In the genomic region with DNA sequence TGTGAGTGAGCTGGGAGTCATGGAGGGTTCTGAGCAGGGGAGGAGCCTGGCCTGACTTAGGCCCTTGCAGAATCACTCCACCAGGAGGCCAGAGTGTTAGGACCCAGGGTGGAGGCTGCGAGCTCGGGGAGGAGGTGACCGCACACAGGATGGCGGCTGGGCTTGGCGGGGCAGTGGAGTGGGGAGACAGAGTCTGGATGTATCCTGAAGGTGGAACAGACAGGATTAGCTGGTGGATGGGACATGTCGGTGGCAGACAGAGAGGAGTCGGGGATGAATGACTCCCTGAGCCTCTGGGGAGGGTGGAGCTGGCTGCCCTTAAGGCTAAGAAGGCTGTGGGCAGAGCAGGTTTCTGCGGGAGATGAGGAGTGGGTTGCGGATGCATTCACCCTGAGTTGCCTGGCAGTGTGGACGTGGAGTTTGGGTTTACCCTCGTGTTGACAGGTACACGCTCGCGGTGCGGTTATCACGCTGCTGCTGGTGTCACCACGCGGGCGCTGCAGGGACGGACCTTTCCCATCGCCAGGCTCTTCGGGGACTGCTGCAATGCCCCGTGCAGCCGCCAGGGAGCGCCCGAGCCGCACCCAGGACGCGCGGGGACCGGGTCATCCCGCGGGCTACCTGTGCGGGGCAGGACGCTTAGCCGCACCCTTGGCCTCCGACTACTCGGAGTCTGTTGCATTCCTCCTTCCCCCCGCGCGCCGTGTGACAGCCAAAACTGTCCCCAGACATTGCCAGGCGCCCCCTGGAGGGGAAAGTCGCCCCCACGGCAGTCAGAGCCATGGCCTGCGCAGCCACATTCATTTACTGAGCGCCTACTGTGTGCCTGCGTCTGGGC, we compare ENCODE assay signal across 1 cellular context.
A peak's percentile ranks its signal among the peaks of the same experiment; 100 is the strongest.
TF ChIP-seq lines count a peak whose summit lies in the region.

No MANE protein-coding gene starts in this region.

TF ChIP-seq in K562, 482 proteins besides CTCF, POLR2A, EP300 and RAD21 (continued from another document and continues in another):
- 0 out of 2 replicates have a peak, but pooled peaks have one; percentile 12 for TF ChIP-seq RAD51 (IDR thresholded peaks at IDR 0.05; ENCODE audit: borderline replicate concordance, low read depth)
- TF ChIP-seq ZBTB17 (CRISPR knock-in tag; IDR thresholded peaks at IDR 0.05) = peak; percentile 68
- TF ChIP-seq, protein P1, sequence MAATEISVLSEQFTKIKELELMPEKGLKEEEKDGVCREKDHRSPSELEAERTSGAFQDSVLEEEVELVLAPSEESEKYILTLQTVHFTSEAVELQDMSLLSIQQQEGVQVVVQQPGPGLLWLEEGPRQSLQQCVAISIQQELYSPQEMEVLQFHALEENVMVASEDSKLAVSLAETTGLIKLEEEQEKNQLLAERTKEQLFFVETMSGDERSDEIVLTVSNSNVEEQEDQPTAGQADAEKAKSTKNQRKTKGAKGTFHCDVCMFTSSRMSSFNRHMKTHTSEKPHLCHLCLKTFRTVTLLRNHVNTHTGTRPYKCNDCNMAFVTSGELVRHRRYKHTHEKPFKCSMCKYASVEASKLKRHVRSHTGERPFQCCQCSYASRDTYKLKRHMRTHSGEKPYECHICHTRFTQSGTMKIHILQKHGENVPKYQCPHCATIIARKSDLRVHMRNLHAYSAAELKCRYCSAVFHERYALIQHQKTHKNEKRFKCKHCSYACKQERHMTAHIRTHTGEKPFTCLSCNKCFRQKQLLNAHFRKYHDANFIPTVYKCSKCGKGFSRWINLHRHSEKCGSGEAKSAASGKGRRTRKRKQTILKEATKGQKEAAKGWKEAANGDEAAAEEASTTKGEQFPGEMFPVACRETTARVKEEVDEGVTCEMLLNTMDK (IDR thresholded peaks at IDR 0.05; ENCODE audit: borderline replicate concordance, insufficient read depth, low read depth, low read length, poor library complexity, severe bottlenecking) = peak; percentile 86
- TF ChIP-seq, protein P2, sequence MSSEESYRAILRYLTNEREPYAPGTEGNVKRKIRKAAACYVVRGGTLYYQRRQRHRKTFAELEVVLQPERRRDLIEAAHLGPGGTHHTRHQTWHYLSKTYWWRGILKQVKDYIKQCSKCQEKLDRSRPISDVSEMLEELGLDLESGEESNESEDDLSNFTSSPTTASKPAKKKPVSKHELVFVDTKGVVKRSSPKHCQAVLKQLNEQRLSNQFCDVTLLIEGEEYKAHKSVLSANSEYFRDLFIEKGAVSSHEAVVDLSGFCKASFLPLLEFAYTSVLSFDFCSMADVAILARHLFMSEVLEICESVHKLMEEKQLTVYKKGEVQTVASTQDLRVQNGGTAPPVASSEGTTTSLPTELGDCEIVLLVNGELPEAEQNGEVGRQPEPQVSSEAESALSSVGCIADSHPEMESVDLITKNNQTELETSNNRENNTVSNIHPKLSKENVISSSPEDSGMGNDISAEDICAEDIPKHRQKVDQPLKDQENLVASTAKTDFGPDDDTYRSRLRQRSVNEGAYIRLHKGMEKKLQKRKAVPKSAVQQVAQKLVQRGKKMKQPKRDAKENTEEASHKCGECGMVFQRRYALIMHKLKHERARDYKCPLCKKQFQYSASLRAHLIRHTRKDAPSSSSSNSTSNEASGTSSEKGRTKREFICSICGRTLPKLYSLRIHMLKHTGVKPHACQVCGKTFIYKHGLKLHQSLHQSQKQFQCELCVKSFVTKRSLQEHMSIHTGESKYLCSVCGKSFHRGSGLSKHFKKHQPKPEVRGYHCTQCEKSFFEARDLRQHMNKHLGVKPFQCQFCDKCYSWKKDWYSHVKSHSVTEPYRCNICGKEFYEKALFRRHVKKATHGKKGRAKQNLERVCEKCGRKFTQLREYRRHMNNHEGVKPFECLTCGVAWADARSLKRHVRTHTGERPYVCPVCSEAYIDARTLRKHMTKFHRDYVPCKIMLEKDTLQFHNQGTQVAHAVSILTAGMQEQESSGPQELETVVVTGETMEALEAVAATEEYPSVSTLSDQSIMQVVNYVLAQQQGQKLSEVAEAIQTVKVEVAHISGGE (CRISPR knock-in tag; IDR thresholded peaks at IDR 0.05) = peak in 2 of 3 experiments; percentile 77 to 93; a peak in 4 of 6 replicates
- TF ChIP-seq, protein P3, sequence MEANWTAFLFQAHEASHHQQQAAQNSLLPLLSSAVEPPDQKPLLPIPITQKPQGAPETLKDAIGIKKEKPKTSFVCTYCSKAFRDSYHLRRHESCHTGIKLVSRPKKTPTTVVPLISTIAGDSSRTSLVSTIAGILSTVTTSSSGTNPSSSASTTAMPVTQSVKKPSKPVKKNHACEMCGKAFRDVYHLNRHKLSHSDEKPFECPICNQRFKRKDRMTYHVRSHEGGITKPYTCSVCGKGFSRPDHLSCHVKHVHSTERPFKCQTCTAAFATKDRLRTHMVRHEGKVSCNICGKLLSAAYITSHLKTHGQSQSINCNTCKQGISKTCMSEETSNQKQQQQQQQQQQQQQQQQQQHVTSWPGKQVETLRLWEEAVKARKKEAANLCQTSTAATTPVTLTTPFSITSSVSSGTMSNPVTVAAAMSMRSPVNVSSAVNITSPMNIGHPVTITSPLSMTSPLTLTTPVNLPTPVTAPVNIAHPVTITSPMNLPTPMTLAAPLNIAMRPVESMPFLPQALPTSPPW (CRISPR knock-in tag; IDR thresholded peaks at IDR 0.05) = peak; percentile 37
- peak in 1 of 2 experiments; percentile 89; a peak in 2 of 4 replicates for TF ChIP-seq TEAD1 (CRISPR knock-in tag; IDR thresholded peaks at IDR 0.05)
- TF ChIP-seq CBFA2T3 (IDR thresholded peaks at IDR 0.05) = peak; percentile 26
- TF ChIP-seq, protein P4, sequence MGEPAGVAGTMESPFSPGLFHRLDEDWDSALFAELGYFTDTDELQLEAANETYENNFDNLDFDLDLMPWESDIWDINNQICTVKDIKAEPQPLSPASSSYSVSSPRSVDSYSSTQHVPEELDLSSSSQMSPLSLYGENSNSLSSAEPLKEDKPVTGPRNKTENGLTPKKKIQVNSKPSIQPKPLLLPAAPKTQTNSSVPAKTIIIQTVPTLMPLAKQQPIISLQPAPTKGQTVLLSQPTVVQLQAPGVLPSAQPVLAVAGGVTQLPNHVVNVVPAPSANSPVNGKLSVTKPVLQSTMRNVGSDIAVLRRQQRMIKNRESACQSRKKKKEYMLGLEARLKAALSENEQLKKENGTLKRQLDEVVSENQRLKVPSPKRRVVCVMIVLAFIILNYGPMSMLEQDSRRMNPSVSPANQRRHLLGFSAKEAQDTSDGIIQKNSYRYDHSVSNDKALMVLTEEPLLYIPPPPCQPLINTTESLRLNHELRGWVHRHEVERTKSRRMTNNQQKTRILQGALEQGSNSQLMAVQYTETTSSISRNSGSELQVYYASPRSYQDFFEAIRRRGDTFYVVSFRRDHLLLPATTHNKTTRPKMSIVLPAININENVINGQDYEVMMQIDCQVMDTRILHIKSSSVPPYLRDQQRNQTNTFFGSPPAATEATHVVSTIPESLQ (CRISPR knock-in tag; IDR thresholded peaks at IDR 0.05) = 0 out of 2 replicates have a peak, but pooled peaks have one; percentile 30
- peak; percentile 64 for TF ChIP-seq CREM (IDR thresholded peaks at IDR 0.05; ENCODE audit: low read depth)
- TF ChIP-seq YY1 (IDR thresholded peaks at IDR 0.05; ENCODE audit: borderline replicate concordance in 1 of 3, control insufficient read depth in 1 of 3, extremely low read depth in 1 of 3, insufficient read depth in 3 of 3, insufficient read length in 1 of 3, insufficient replicate concordance in 2 of 3, low read depth in 1 of 3, low read length in 2 of 3) = peak in 2 of 3 experiments; percentile 40 to 65
- 0 out of 2 replicates have a peak, but pooled peaks have one; percentile 54 for TF ChIP-seq KDM2B (CRISPR knock-in tag; IDR thresholded peaks at IDR 0.05)
- no peak for TF ChIP-seq ZNF224 (CRISPR knock-in tag; IDR thresholded peaks at IDR 0.05)
- TF ChIP-seq, protein P5, sequence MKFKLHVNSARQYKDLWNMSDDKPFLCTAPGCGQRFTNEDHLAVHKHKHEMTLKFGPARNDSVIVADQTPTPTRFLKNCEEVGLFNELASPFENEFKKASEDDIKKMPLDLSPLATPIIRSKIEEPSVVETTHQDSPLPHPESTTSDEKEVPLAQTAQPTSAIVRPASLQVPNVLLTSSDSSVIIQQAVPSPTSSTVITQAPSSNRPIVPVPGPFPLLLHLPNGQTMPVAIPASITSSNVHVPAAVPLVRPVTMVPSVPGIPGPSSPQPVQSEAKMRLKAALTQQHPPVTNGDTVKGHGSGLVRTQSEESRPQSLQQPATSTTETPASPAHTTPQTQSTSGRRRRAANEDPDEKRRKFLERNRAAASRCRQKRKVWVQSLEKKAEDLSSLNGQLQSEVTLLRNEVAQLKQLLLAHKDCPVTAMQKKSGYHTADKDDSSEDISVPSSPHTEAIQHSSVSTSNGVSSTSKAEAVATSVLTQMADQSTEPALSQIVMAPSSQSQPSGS (CRISPR knock-in tag; IDR thresholded peaks at IDR 0.05) = no peak
- TF ChIP-seq MYNN (IDR thresholded peaks at IDR 0.05) = no peak
- TF ChIP-seq MYNN (CRISPR knock-in tag; IDR thresholded peaks at IDR 0.05) = no peak
- TF ChIP-seq SOX6 (IDR thresholded peaks at IDR 0.05) = peak; percentile 75
- TF ChIP-seq RB1 (IDR thresholded peaks at IDR 0.05; ENCODE audit: low read depth) = peak; percentile 99
- peak; percentile 41 for TF ChIP-seq PCBP1 (IDR thresholded peaks at IDR 0.05; ENCODE audit: low read depth, low read length, poor library complexity, severe bottlenecking)
- TF ChIP-seq, protein P6, sequence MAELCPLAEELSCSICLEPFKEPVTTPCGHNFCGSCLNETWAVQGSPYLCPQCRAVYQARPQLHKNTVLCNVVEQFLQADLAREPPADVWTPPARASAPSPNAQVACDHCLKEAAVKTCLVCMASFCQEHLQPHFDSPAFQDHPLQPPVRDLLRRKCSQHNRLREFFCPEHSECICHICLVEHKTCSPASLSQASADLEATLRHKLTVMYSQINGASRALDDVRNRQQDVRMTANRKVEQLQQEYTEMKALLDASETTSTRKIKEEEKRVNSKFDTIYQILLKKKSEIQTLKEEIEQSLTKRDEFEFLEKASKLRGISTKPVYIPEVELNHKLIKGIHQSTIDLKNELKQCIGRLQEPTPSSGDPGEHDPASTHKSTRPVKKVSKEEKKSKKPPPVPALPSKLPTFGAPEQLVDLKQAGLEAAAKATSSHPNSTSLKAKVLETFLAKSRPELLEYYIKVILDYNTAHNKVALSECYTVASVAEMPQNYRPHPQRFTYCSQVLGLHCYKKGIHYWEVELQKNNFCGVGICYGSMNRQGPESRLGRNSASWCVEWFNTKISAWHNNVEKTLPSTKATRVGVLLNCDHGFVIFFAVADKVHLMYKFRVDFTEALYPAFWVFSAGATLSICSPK (IDR thresholded peaks at IDR 0.05; ENCODE audit: borderline replicate concordance) = 0 out of 2 replicates have a peak, but pooled peaks have one; percentile 43
- TF ChIP-seq, protein P7, sequence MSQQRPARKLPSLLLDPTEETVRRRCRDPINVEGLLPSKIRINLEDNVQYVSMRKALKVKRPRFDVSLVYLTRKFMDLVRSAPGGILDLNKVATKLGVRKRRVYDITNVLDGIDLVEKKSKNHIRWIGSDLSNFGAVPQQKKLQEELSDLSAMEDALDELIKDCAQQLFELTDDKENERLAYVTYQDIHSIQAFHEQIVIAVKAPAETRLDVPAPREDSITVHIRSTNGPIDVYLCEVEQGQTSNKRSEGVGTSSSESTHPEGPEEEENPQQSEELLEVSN (IDR thresholded peaks at IDR 0.05; ENCODE audit: borderline replicate concordance in 1 of 2, extremely low read depth in 1 of 2, insufficient read depth in 1 of 2, insufficient read length in 1 of 2, low read depth in 1 of 2, low read length in 1 of 2, poor library complexity in 1 of 2, severe bottlenecking in 1 of 2) = peak; percentile 79 to 85
- TF ChIP-seq PRPF4 (IDR thresholded peaks at IDR 0.05; ENCODE audit: insufficient read depth, low read depth, low read length, poor library complexity, severe bottlenecking) = peak; percentile 79
- TF ChIP-seq, protein P8, sequence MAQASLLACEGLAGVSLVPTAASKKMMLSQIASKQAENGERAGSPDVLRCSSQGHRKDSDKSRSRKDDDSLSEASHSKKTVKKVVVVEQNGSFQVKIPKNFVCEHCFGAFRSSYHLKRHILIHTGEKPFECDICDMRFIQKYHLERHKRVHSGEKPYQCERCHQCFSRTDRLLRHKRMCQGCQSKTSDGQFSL (CRISPR knock-in tag; IDR thresholded peaks at IDR 0.05) = 0 out of 2 replicates have a peak, but pooled peaks have one; percentile 37
- TF ChIP-seq, protein P8 (tag; IDR thresholded peaks at IDR 0.05) = no peak
- TF ChIP-seq BCOR (IDR thresholded peaks at IDR 0.05) = peak; percentile 37; the same call in 1 of the 2 replicates
- TF ChIP-seq ZNF764 (CRISPR knock-in tag; IDR thresholded peaks at IDR 0.05; ENCODE audit: low read depth) = no peak
- TF ChIP-seq RCOR1 (IDR thresholded peaks at IDR 0.05; ENCODE audit: borderline replicate concordance in 1 of 2, low read depth in 2 of 2, low read length in 2 of 2) = peak in 1 of 2 experiments; percentile 85; a peak in 2 of 4 replicates
- TF ChIP-seq, protein P9, sequence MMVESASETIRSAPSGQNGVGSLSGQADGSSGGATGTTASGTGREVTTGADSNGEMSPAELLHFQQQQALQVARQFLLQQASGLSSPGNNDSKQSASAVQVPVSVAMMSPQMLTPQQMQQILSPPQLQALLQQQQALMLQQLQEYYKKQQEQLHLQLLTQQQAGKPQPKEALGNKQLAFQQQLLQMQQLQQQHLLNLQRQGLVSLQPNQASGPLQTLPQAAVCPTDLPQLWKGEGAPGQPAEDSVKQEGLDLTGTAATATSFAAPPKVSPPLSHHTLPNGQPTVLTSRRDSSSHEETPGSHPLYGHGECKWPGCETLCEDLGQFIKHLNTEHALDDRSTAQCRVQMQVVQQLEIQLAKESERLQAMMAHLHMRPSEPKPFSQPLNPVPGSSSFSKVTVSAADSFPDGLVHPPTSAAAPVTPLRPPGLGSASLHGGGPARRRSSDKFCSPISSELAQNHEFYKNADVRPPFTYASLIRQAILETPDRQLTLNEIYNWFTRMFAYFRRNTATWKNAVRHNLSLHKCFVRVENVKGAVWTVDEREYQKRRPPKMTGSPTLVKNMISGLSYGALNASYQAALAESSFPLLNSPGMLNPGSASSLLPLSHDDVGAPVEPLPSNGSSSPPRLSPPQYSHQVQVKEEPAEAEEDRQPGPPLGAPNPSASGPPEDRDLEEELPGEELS (CRISPR knock-in tag; IDR thresholded peaks at IDR 0.05; ENCODE audit: borderline replicate concordance) = 0 out of 2 replicates have a peak, but pooled peaks have one; percentile 66
- peak; percentile 48 for TF ChIP-seq HCFC1 (IDR thresholded peaks at IDR 0.05; ENCODE audit: low read depth, low read length)
- TF ChIP-seq, protein P10, sequence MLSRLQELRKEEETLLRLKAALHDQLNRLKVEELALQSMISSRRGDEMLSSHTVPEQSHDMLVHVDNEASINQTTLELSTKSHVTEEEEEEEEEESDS (CRISPR knock-in tag; IDR thresholded peaks at IDR 0.05) = no peak
- TF ChIP-seq, protein P11, sequence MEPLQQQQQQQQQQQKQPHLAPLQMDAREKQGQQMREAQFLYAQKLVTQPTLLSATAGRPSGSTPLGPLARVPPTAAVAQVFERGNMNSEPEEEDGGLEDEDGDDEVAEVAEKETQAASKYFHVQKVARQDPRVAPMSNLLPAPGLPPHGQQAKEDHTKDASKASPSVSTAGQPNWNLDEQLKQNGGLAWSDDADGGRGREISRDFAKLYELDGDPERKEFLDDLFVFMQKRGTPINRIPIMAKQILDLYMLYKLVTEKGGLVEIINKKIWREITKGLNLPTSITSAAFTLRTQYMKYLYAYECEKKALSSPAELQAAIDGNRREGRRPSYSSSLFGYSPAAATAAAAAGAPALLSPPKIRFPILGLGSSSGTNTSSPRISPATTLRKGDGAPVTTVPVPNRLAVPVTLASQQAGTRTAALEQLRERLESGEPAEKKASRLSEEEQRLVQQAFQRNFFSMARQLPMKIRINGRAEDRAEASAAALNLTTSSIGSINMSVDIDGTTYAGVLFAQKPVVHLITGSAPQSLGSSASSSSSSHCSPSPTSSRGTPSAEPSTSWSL (CRISPR knock-in tag; IDR thresholded peaks at IDR 0.05; ENCODE audit: borderline replicate concordance) = no peak
- TF ChIP-seq XRCC3 (IDR thresholded peaks at IDR 0.05) = no peak
